8 cellular contexts compared by ENCODE assay signal in the genomic region with DNA sequence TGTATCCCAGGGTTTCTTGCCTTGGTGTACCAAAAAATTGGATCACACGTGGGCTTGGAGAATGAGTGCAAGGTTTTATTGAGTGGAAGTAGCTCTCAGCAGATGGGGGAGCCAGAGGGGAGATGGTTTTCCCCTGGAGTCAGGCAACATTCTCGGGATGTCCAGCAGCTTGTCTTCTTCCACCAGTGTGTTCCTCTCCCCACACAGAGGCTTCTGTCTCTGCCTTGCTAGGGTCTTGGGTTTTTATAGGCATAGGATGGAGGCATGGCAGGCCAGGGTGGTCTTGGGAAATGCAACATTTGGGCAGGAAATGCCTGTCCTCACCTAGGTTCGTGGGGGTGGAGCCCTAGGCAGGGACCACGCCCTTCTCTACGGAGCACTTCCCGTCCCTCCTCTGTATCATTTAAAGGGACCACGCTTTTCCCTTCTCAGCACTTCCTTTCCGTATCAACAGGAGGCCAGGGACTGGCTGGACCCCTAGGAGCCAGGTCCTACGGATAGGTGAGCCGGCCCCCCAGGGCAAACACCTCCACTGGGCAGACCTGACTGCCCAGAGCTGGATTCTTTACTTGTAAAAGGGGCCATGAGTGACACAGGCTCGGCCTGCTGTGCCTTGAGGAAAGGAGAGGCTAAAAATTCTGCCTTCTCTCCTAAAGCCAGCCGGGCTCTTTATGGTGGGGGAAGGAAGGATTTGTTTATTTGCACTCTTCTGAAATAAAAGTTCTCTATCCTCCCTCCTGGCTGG. TPM values are rescaled to one million over a fixed set of nuclear protein-coding genes. Genes with fewer than 3 reads are reported as not detected.
DNase-seq lines count a peak whose midpoint lies in the region; ATAC-seq and TF ChIP-seq lines count a peak whose summit lies in the region.

No MANE protein-coding gene starts in this region.

- H3K27me3 ChIP-seq in naive thymus-derived CD4-positive, alpha-beta T cell (ENCODE audit: control insufficient read depth in 2 of 2, insufficient read depth in 2 of 2, low read length in 2 of 2) = no peaks in the 10 kb centered on the region

- H3K9me3 Mint-ChIP-seq in CD14-positive monocyte = no peaks in the 10 kb centered on the region
- no peaks in the 10 kb centered on the region for H3K9me3 Mint-ChIP-seq in activated CD8-positive, alpha-beta T cell treated with anti-CD3 and anti-CD28 coated beads for 36 hours
- no peaks in the 10 kb centered on the region for H3K9me3 Mint-ChIP-seq in naive thymus-derived CD4-positive, alpha-beta T cell

- TF ChIP-seq CTCF in CD14-positive monocyte (IDR thresholded peaks at IDR 0.05) = peak; percentile 21
- no peak for TF ChIP-seq CTCF in activated CD8-positive, alpha-beta T cell treated with anti-CD3 and anti-CD28 coated beads for 36 hours (IDR thresholded peaks at IDR 0.05)

- peak overlapping the region; percentile 74 for H3K27ac ChIP-seq in epithelial cell of prostate
- peak overlapping the region; percentile 83 for H3K27ac ChIP-seq in naive thymus-derived CD4-positive, alpha-beta T cell (ENCODE audit: low read depth, low read length)

- H3K4me1 Mint-ChIP-seq in CD14-positive monocyte = peaks cover 27% of the 10 kb centered on the region
- peaks cover 22% of the 10 kb centered on the region for H3K4me1 Mint-ChIP-seq in activated CD8-positive, alpha-beta T cell treated with anti-CD3 and anti-CD28 coated beads for 36 hours (ENCODE audit: low read depth)
- H3K4me1 Mint-ChIP-seq in naive thymus-derived CD4-positive, alpha-beta T cell = peaks cover 12 to 36% (median 25%) of the 10 kb centered on the region in 7 donors

- CTCF ChIA-PET in activated CD8-positive, alpha-beta T cell treated with anti-CD3 and anti-CD28 coated beads for 36 hours (lab: Charles Lee) = interaction anchor here (1.0 kb wide), 2 partner anchors 30 to 32 kb away, joined by 3 read pairs; no protein-coding TSS in a partner anchor
- CTCF ChIA-PET in naive thymus-derived CD4-positive, alpha-beta T cell (lab: Charles Lee) = no interaction called here

- H3K27me3 Mint-ChIP-seq in CD14-positive monocyte (ENCODE audit: low read depth in 3 of 3) = peaks cover 0 to 3% (median 2%) of the 10 kb centered on the region in 3 donors
- H3K27me3 Mint-ChIP-seq in activated CD8-positive, alpha-beta T cell treated with anti-CD3 and anti-CD28 coated beads for 36 hours = no peaks in the 10 kb centered on the region
- H3K27me3 Mint-ChIP-seq in naive thymus-derived CD4-positive, alpha-beta T cell = no peaks in the 10 kb centered on the region

- POLR2A ChIA-PET in activated CD8-positive, alpha-beta T cell treated with anti-CD3 and anti-CD28 coated beads for 36 hours (lab: Charles Lee) = interaction anchor here (0.6 to 1.7 kb wide), 3 partner anchors 8 to 147 kb away, joined by 3 to 5 read pairs (median 4); no protein-coding TSS in a partner anchor
- POLR2A ChIA-PET in naive thymus-derived CD4-positive, alpha-beta T cell (lab: Charles Lee) = interaction anchor here (0.7 to 3.7 kb wide), 2 partner anchors 38 to 76 kb away, joined by 3 to 30 read pairs; no protein-coding TSS in a partner anchor

- no peaks in the 10 kb centered on the region for H3K36me3 Mint-ChIP-seq in CD14-positive monocyte
- H3K36me3 Mint-ChIP-seq in activated CD8-positive, alpha-beta T cell treated with anti-CD3 and anti-CD28 coated beads for 36 hours (ENCODE audit: low read depth) = peaks cover 2% of the 10 kb centered on the region
- no peaks in the 10 kb centered on the region for H3K36me3 Mint-ChIP-seq in naive thymus-derived CD4-positive, alpha-beta T cell

- H3K36me3 ChIP-seq in naive thymus-derived CD4-positive, alpha-beta T cell (ENCODE audit: control insufficient read depth in 2 of 3, insufficient read depth in 3 of 3, low read length in 3 of 3) = no peaks in the 10 kb centered on the region

- peak overlapping the region; percentile 83 to 93 for H3K4me3 Mint-ChIP-seq in CD14-positive monocyte
- peak overlapping the region; percentile 89 for H3K4me3 Mint-ChIP-seq in activated CD8-positive, alpha-beta T cell treated with anti-CD3 and anti-CD28 coated beads for 36 hours
- H3K4me3 Mint-ChIP-seq in naive thymus-derived CD4-positive, alpha-beta T cell = peak overlapping the region; percentile 85 to 98 (median 94)

- no peaks in the 10 kb centered on the region for H3K9me3 ChIP-seq in naive thymus-derived CD4-positive, alpha-beta T cell (ENCODE audit: control insufficient read depth in 2 of 3, low read length in 3 of 3)

- peak overlapping the region; percentile 65 to 94 (median 75) for H3K27ac Mint-ChIP-seq in CD14-positive monocyte
- peak overlapping the region; percentile 87 for H3K27ac Mint-ChIP-seq in activated CD8-positive, alpha-beta T cell treated with anti-CD3 and anti-CD28 coated beads for 36 hours
- peak overlapping the region; percentile 91 to 97 (median 94) for H3K27ac Mint-ChIP-seq in naive thymus-derived CD4-positive, alpha-beta T cell

- H3K4me1 ChIP-seq in naive thymus-derived CD4-positive, alpha-beta T cell (ENCODE audit: control insufficient read depth in 2 of 2, insufficient read depth in 2 of 2, low read length in 2 of 2) = peaks cover 16 to 24% of the 10 kb centered on the region in 2 donors

- no peak for DNase-seq in CD14-positive monocyte (ENCODE audit: low spot score)
- peak; percentile 56 for DNase-seq in NCI-H460 (ENCODE audit: extremely low read depth, low read depth)
- DNase-seq in activated CD8-positive, alpha-beta T cell treated with anti-CD3 and anti-CD28 coated beads for 36 hours = peak; percentile 84
- no peak for DNase-seq in epithelial cell of prostate (ENCODE audit: low read depth, low spot score)
- DNase-seq in naive thymus-derived CD4-positive, alpha-beta T cell = peak; percentile 35 to 75 (median 63)
- DNase-seq in stimulated activated naive CD8-positive, alpha-beta T cell treated with anti-CD3 and anti-CD28 coated beads, Interleukin-15, Interleukin-2, amounts not matched to agents 100 U/mL and 50 U/mL, for 24 hours = peak; percentile 75

- intact Hi-C loops in CD14-positive monocyte (cut with micrococcal nuclease) = no loop called here
- intact Hi-C loops in activated CD8-positive, alpha-beta T cell treated with anti-CD3 and anti-CD28 coated beads for 36 hours (cut with micrococcal nuclease) = no loop called here
- intact Hi-C loops in naive thymus-derived CD4-positive, alpha-beta T cell (cut with micrococcal nuclease) = loop anchor here (1.0 to 5.0 kb wide), 7 partner anchors 32 to 114 kb away; partner anchors contain the start of genes DGCR6L (in 1 of the 2), RANBP1 (in 1 of the 2), TRMT2A (in 1 of the 2) and ZDHHC8 (in 1 of the 2)

- H3K4me3 ChIP-seq in naive thymus-derived CD4-positive, alpha-beta T cell (ENCODE audit: low read length) = peak overlapping the region; percentile 96

- ATAC-seq in GM21528 (IDR thresholded peaks at IDR 0.05; ENCODE audit: low FRiP score, unreplicated experiment) (peak; percentile 56), GM18867 (IDR thresholded peaks at IDR 0.05; ENCODE audit: unreplicated experiment) (no peak)
- ATAC-seq in activated CD8-positive, alpha-beta T cell treated with anti-CD3 and anti-CD28 coated beads for 36 hours = peak; percentile 96
- ATAC-seq in naive thymus-derived CD4-positive, alpha-beta T cell = peak; percentile 91
- ATAC-seq in stimulated activated naive CD8-positive, alpha-beta T cell treated with anti-CD3 and anti-CD28 coated beads, Interleukin-15, Interleukin-2, amounts not matched to agents 100 U/mL and 50 U/mL, for 24 hours = peak; percentile 90

RNA-seq across cellular contexts. Expression of gene CCDC188, which starts 55.3 kb away (rescaled TPM):
- polyA plus RNA-seq in CD14-positive monocyte = not detected
- not detected in 2 replicates for total RNA-seq in NCI-H460 (2014; rRNA removed; shearing (Covaris generic))
- not detected in 2 replicates for polyA plus RNA-seq in NCI-H460 (2014; cell fraction: nucleus; rRNA removed)
- total RNA-seq in activated CD8-positive, alpha-beta T cell treated with anti-CD3 and anti-CD28 coated beads for 36 hours = not detected
- not detected for total RNA-seq in naive thymus-derived CD4-positive, alpha-beta T cell
- not detected for polyA plus RNA-seq in naive thymus-derived CD4-positive, alpha-beta T cell

Comparison
In these comparisons a context has a peak if more than half of its experiments do, and no peak if none do; other contexts are left out.
1. DNase-seq: peak in NCI-H460 (single experiment), activated CD8-positive, alpha-beta T cell treated with anti-CD3 and anti-CD28 coated beads for 36 hours (single experiment), naive thymus-derived CD4-positive, alpha-beta T cell (9 of 9) and stimulated activated naive CD8-positive, alpha-beta T cell treated with anti-CD3 and anti-CD28 coated beads, Interleukin-15, Interleukin-2, amounts not matched to agents 100 U/mL and 50 U/mL, for 24 hours (single experiment); none in CD14-positive monocyte (single experiment) and epithelial cell of prostate (single experiment).
2. intact Hi-C loops: an anchor here in naive thymus-derived CD4-positive, alpha-beta T cell (1.0 to 5.0 kb wide); none called in CD14-positive monocyte and activated CD8-positive, alpha-beta T cell treated with anti-CD3 and anti-CD28 coated beads for 36 hours.
3. Peak in every context shown above with its lines, with median percentiles within 50 percentile points of each other: H3K27ac Mint-ChIP-seq and H3K4me3 Mint-ChIP-seq.